ENCODE assay signal across 23 cellular contexts in genomic region chr9:121833061-121833460, GRCh38.
"Had no signal": no experiment of that assay in that cellular context is flagged by ENCODE, and none has a peak within 500 bp of the region (broad histone marks: within the 10 kb centered on the region; RNA-seq: fewer than 3 reads in every experiment).

No MANE protein-coding gene starts in this region.

- H3K36me3 Mint-ChIP-seq: memory B cell; natural killer cell treated with Interleukin-12 subunit alpha and Interleukin-12 subunit beta and Interleukin-15 and Interleukin-18, amount 100 ng/mL, for 72 hours; neural progenitor cell had no signal

- H3K9me3 Mint-ChIP-seq: memory B cell; natural killer cell treated with Interleukin-12 subunit alpha and Interleukin-12 subunit beta and Interleukin-15 and Interleukin-18, amount 100 ng/mL, for 72 hours; neural progenitor cell had no signal

- H3K4me1 ChIP-seq: colonic mucosa, left lung, lower lobe of right lung, neural progenitor cell, psoas muscle, right lobe of liver, tibial artery, upper lobe of left lung, vagina had no signal

- H3K27ac ChIP-seq: colonic mucosa, dorsolateral prefrontal cortex, heart left ventricle, left lung, lower lobe of right lung, neural progenitor cell, parathyroid adenoma, psoas muscle, right lobe of liver, tibial artery, upper lobe of left lung, vagina had no signal

- H3K9ac ChIP-seq: neural progenitor cell, parathyroid adenoma had no signal

- H3K27ac Mint-ChIP-seq: memory B cell; natural killer cell treated with Interleukin-12 subunit alpha and Interleukin-12 subunit beta and Interleukin-15 and Interleukin-18, amount 100 ng/mL, for 72 hours; neural progenitor cell had no signal

- ATAC-seq: esophagus mucosa; heart left ventricle; left lung; lower lobe of right lung; natural killer cell treated with Interleukin-12 subunit alpha and Interleukin-12 subunit beta and Interleukin-15 and Interleukin-18, amount 100 ng/mL, for 72 hours; psoas muscle; right lobe of liver had no signal

- H3K27me3 ChIP-seq: colonic mucosa, dorsolateral prefrontal cortex, heart left ventricle, left lung, neural progenitor cell, right lobe of liver, tibial artery, upper lobe of left lung, vagina had no signal

- H3K36me3 ChIP-seq: colonic mucosa, heart left ventricle, left lung, lower lobe of right lung, neural progenitor cell, right lobe of liver, tibial artery, upper lobe of left lung, vagina had no signal

- DNase-seq: cerebellar nuclear complex; colonic mucosa; dorsolateral prefrontal cortex; effector CD8-positive, alpha-beta T cell; hippocampal formation; left lung; lower lobe of right lung; midbrain; occipital lobe; retina; stimulated activated CD4-positive, alpha-beta T cell treated with anti-CD3 and anti-CD28 coated beads, Interleukin-2, amount 100 ng/mL, for 24 hours; stimulated activated naive CD4-positive, alpha-beta T cell treated with Interleukin-2 at 50 U/mL for 16 hours; tibial artery had no signal

- H3K4me1 Mint-ChIP-seq: memory B cell, neural progenitor cell had no signal

- H3K4me3 ChIP-seq: colonic mucosa, dorsolateral prefrontal cortex, heart left ventricle, left lung, lower lobe of right lung, neural progenitor cell, psoas muscle, right lobe of liver, tibial artery, upper lobe of left lung, vagina had no signal

- H3K27me3 Mint-ChIP-seq: memory B cell; natural killer cell treated with Interleukin-12 subunit alpha and Interleukin-12 subunit beta and Interleukin-15 and Interleukin-18, amount 100 ng/mL, for 72 hours had no signal

- H3K4me3 Mint-ChIP-seq: memory B cell; natural killer cell treated with Interleukin-12 subunit alpha and Interleukin-12 subunit beta and Interleukin-15 and Interleukin-18, amount 100 ng/mL, for 72 hours; neural progenitor cell had no signal

- H3K9me3 ChIP-seq: colonic mucosa, heart left ventricle, left lung, lower lobe of right lung, psoas muscle, right lobe of liver, tibial artery, upper lobe of left lung, vagina had no signal
